Comparison of ENCODE assay signal across 8 cellular contexts in the genomic region with DNA sequence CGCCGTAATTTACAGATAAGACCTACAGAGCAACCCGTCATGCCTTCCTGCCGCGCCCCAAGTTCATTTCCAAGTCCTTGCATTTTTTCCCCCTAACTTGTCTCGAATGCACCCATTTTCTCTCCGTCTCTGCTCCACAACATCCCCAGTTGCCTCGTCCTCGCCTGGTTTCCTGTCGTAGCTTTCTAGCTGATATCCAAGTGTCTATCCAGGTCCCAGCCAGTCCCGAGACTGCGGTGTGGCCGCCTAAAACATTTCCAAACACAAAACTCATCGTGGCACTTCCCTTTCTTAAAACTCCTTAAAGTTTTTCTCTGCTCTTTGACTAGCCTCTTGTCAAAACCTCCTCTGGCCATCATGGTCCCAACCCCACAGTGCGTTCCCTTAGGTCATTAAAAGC. TPM values are rescaled to one million over a fixed set of nuclear protein-coding genes. Genes with fewer than 3 reads are reported as not detected.
A peak's percentile ranks its signal among the peaks of the same experiment; 100 is the strongest.
DNase-seq lines count a peak whose midpoint lies in the region; ATAC-seq and TF ChIP-seq lines count a peak whose summit lies in the region.

No MANE protein-coding gene starts in this region.

- CTCF ChIA-PET in activated naive CD4-positive, alpha-beta T cell treated with anti-CD3 and anti-CD28 coated beads for 36 hours (lab: Charles Lee) = no interaction called here

- peaks cover 4% of the 10 kb centered on the region for H3K27me3 Mint-ChIP-seq in activated naive CD4-positive, alpha-beta T cell treated with anti-CD3 and anti-CD28 coated beads for 36 hours (ENCODE audit: low read depth)
- H3K27me3 Mint-ChIP-seq in activated naive CD8-positive, alpha-beta T cell = peaks cover 2% of the 10 kb centered on the region

- WGBS in upper lobe of left lung, 2 donors = 44 to 49% methylated on average over 15 of the region's 15 CpGs

- H3K36me3 ChIP-seq in upper lobe of left lung = no peaks in the 10 kb centered on the region

- no peaks in the 10 kb centered on the region for H3K27me3 ChIP-seq in upper lobe of left lung

- TF ChIP-seq EP300 in upper lobe of left lung (IDR thresholded peaks at IDR 0.05) = no peak

- H3K4me3 Mint-ChIP-seq in activated naive CD4-positive, alpha-beta T cell treated with anti-CD3 and anti-CD28 coated beads for 36 hours = peak overlapping the region; percentile 96
- peak overlapping the region; percentile 93 for H3K4me3 Mint-ChIP-seq in activated naive CD8-positive, alpha-beta T cell

- H3K36me3 Mint-ChIP-seq in activated naive CD4-positive, alpha-beta T cell treated with anti-CD3 and anti-CD28 coated beads for 36 hours (ENCODE audit: low read depth) = peaks cover 14% of the 10 kb centered on the region
- H3K36me3 Mint-ChIP-seq in activated naive CD8-positive, alpha-beta T cell = no peaks in the 10 kb centered on the region

- H3K27ac Mint-ChIP-seq in activated naive CD4-positive, alpha-beta T cell treated with anti-CD3 and anti-CD28 coated beads for 36 hours = no peak overlapping the region
- peak overlapping the region; percentile 82 for H3K27ac Mint-ChIP-seq in activated naive CD8-positive, alpha-beta T cell

- ATAC-seq in upper lobe of left lung (ENCODE audit: low FRiP score in 2 of 2) = no peak

- H3K9me3 ChIP-seq in upper lobe of left lung = no peaks in the 10 kb centered on the region

- peak overlapping the region in 3 of 4 donors; percentile 87 to 94 (median 87) for H3K27ac ChIP-seq in upper lobe of left lung

- intact Hi-C loops in activated naive CD4-positive, alpha-beta T cell treated with anti-CD3 and anti-CD28 coated beads for 36 hours (cut with micrococcal nuclease) = no loop called here

- H3K4me3 ChIP-seq in upper lobe of left lung = peak overlapping the region in 3 of 4 donors; percentile 72 to 94 (median 83)

- no peak for TF ChIP-seq CTCF in upper lobe of left lung (IDR thresholded peaks at IDR 0.05)

- peaks cover 24% of the 10 kb centered on the region for H3K4me1 Mint-ChIP-seq in activated naive CD4-positive, alpha-beta T cell treated with anti-CD3 and anti-CD28 coated beads for 36 hours (ENCODE audit: low read depth)
- peaks cover 27% of the 10 kb centered on the region for H3K4me1 Mint-ChIP-seq in activated naive CD8-positive, alpha-beta T cell (ENCODE audit: low read depth)

- no peak for TF ChIP-seq POLR2A in upper lobe of left lung (IDR thresholded peaks at IDR 0.05)

- no peaks in the 10 kb centered on the region for H3K9me3 Mint-ChIP-seq in activated naive CD4-positive, alpha-beta T cell treated with anti-CD3 and anti-CD28 coated beads for 36 hours
- no peaks in the 10 kb centered on the region for H3K9me3 Mint-ChIP-seq in activated naive CD8-positive, alpha-beta T cell (ENCODE audit: low read depth)

- H3K4me1 ChIP-seq in upper lobe of left lung = peaks cover 10 to 24% (median 13%) of the 10 kb centered on the region in 4 donors

- no peak for DNase-seq in activated naive CD4-positive, alpha-beta T cell treated with anti-CD3 and anti-CD28 coated beads for 36 hours
- DNase-seq in activated naive CD4-positive, alpha-beta T cell treated with anti-CD3 and anti-CD28 coated beads, Interleukin-2, amount 50 U/mL, for 16 hours = no peak
- peak; percentile 18 for DNase-seq in kidney tubule cell (ENCODE audit: low spot score)
- no peak for DNase-seq in upper lobe of left lung
- DNase-seq in NCI-H2171 (lab: John Stamatoyannopoulos, UW) = no peak
- DNase-seq in SW480 (ENCODE audit: low spot score) = no peak
- DNase-seq in NCI-H2107 (lab: John Stamatoyannopoulos, UW) = no peak

RNA-seq across cellular contexts. Expression of a gene that starts 1.2 kb away (rescaled TPM):
- 10 to 100 TPM; 24.5 to 25.6 TPM for total RNA-seq in activated naive CD4-positive, alpha-beta T cell treated with anti-CD3 and anti-CD28 coated beads for 36 hours
- 10 to 100 TPM in 3 of 6 donors, 1 to 10 TPM in 3; 4.4 to 15.0 (median 10.6) TPM for total RNA-seq in upper lobe of left lung
